In the genomic region with DNA sequence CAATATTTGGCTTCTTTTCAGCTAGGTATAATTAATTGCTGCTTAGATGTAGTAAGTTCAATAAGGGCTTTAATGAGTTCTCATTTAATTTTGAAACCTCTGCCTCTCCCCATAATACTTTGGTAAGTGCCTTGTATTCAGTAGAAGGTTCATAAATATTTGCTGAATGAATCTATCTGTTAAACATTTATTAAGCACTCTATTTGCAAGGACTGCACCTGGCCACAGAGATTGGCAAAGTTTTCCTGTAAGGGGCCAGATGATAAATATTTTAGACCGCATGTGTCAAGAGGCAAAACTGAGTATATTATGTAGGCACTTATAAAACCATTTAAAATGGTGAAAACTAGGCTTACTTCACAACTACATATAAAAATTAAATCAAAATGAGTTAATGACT, we compare ENCODE assay signal across 25 cellular contexts.
"Had no signal": no experiment of that assay in that cellular context is flagged by ENCODE, and none has a peak within 500 bp of the region (broad histone marks: within the 10 kb centered on the region; RNA-seq: fewer than 3 reads in every experiment).

No MANE protein-coding gene starts in this region.

- ATAC-seq: activated CD8-positive, alpha-beta T cell treated with anti-CD3 and anti-CD28 coated beads for 36 hours; activated T-cell treated with anti-CD3 and anti-CD28 coated beads, Interleukin-2, amount 50 U/mL, for 4 hours; activated T-helper 17 cell treated with anti-CD3 and anti-CD28 coated beads, Interleukin-2, amount 50 U/mL, for 72 hours; esophagus mucosa; heart left ventricle; T-helper 17 cell; WTC11 had no signal

- H3K9me3 ChIP-seq: heart left ventricle, left ventricle myocardium inferior, neutrophil, prostate gland, suprapubic skin, tibial artery had no signal

- H3K4me1 ChIP-seq: prostate gland had no signal

- H3K36me3 ChIP-seq: brain microvascular endothelial cell, heart left ventricle, left ventricle myocardium inferior, neutrophil, prostate gland, suprapubic skin, tibial artery had no signal

- DNase-seq: activated CD4-positive, alpha-beta T cell treated with anti-CD3 and anti-CD28 coated beads for 1 hour; activated CD4-positive, alpha-beta T cell treated with anti-CD3 and anti-CD28 coated beads, Interleukin-2, amount 10 ng/mL, durations not matched to agents 7 days and 5 days; activated CD8-positive, alpha-beta T cell treated with anti-CD3 and anti-CD28 coated beads for 36 hours; activated gamma-delta T cell treated with Interleukin-2 at 50 U/mL for 16 hours; activated naive CD4-positive, alpha-beta T cell treated with anti-CD3 and anti-CD28 coated beads, Interleukin-2, amount 50 U/mL, for 16 hours; activated T-cell treated with anti-CD3 and anti-CD28 coated beads, Interleukin-2, amount 50 U/mL, for 4 hours; amniotic stem cell; brain microvascular endothelial cell; foreskin fibroblast; heart left ventricle; left ventricle myocardium inferior; nephron progenitor cell; stimulated activated CD4-positive, alpha-beta T cell treated with anti-CD3 and anti-CD28 coated beads, Interleukin-15, amount 100 ng/mL, for 24 hours; stimulated activated CD4-positive, alpha-beta T cell treated with anti-CD3 and anti-CD28 coated beads, Interleukin-2, amount 100 ng/mL, for 24 hours; stimulated activated naive CD4-positive, alpha-beta T cell; T-helper 17 cell; T1000; tibial artery had no signal

- FAIRE-seq: astrocyte had no signal

- H3K4me3 ChIP-seq: heart left ventricle, left ventricle myocardium inferior, prostate gland, suprapubic skin, tibial artery had no signal

- H3K27ac ChIP-seq: brain microvascular endothelial cell, heart left ventricle, left ventricle myocardium inferior, neutrophil, prostate gland, suprapubic skin, tibial artery had no signal

- H3K27me3 ChIP-seq: brain microvascular endothelial cell, heart left ventricle, suprapubic skin, tibial artery had no signal
